16 cellular contexts compared by ENCODE assay signal in the genomic region with DNA sequence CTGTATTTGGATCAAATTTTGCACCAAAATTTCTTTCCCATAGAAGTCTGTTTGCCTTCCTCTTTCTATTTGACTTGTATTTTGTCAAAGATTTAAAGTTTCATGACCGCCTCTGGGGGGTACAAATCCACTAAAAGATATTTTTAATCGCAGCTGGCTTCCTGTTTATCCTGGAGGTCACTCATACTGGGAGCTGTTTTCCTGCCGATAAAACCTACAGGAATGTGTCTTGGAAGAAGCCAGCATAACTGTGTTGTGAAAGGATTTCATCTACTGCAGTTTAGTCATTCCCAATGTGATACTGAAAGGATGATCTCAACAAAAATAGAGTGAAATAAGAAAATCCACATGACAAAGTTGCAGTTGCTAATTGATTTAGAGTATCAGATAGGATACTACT.
DNase-seq lines count a peak whose midpoint lies in the region; ATAC-seq, FAIRE-seq and TF ChIP-seq lines count a peak whose summit lies in the region.
"Had no signal": no experiment of that assay in that cellular context is flagged by ENCODE, and none has a peak within 500 bp of the region (broad histone marks: within the 10 kb centered on the region; RNA-seq: fewer than 3 reads in every experiment).

No MANE protein-coding gene starts in this region.

- FAIRE-seq in endothelial cell of umbilical vein (lab: Jason Lieb, UNC) (peak; percentile 95), GM12891 (lab: Jason Lieb, UNC) (no peak)

- peak overlapping the region; percentile 69 for H3K9ac ChIP-seq in endothelial cell of umbilical vein (replicated peaks; ENCODE audit: extremely low read depth, insufficient read depth, low read length)

- peak overlapping the region; percentile 84 for H3K27ac ChIP-seq in endothelial cell of umbilical vein (ENCODE audit: insufficient read depth, low read depth, low read length)
- H3K27ac ChIP-seq in left lung: peak overlapping the region in 1 of 2 donors; percentile 24
- H3K27ac ChIP-seq: 22Rv1 had no signal

- H3K36me3 ChIP-seq in endothelial cell of umbilical vein (ENCODE audit: control insufficient read depth in 2 of 2, extremely low read depth in 1 of 2, insufficient read depth in 2 of 2, low read length in 2 of 2): no peaks in the 10 kb centered on the region
- no peaks in the 10 kb centered on the region for H3K36me3 ChIP-seq in left lung

- TF ChIP-seq CTCF in endothelial cell of umbilical vein (IDR thresholded peaks at IDR 0.05; ENCODE audit: extremely low read depth in 1 of 2, insufficient read depth in 1 of 2, low read depth in 1 of 2, low read length in 2 of 2) (no peak), left lung (IDR thresholded peaks at IDR 0.05) (no peak)

- H3K4me1 ChIP-seq in endothelial cell of umbilical vein (ENCODE audit: control insufficient read depth, extremely low read depth, insufficient read depth, low read length) (peaks cover 34% of the 10 kb centered on the region), left lung (no peaks in the 10 kb centered on the region)

- H3K9me3 ChIP-seq in endothelial cell of umbilical vein (replicated peaks; ENCODE audit: control insufficient read depth, insufficient read depth, low read length) (no peaks in the 10 kb centered on the region), left lung (no peaks in the 10 kb centered on the region)

- peak; percentile 1 for DNase-seq in NCI-H82 (lab: John Stamatoyannopoulos, UW)
- DNase-seq in NCI-H82 treated with DMSO at 0.1 percent for 48 hours (lab: John Stamatoyannopoulos, UW; ENCODE audit: unreplicated experiment): no peak
- peak; percentile 92 for DNase-seq in endothelial cell of umbilical vein (ENCODE audit: low read depth, low spot score)
- no peak for DNase-seq in left lung
- DNase-seq in stromal cell of bone marrow (ENCODE audit: low read depth): peak; percentile 81
- no peak for DNase-seq in activated T-cell treated with anti-CD3 and anti-CD28 coated beads, Interleukin-2, amount 50 U/mL, for 1 hour
- DNase-seq in GM12891 (ENCODE audit: insufficient read length, low spot score): no peak
- DNase-seq: activated B cell treated with CpG ODN at 0.5 μM for 24 hours; activated T-cell treated with anti-CD3 and anti-CD28 coated beads, Interleukin-2, amount 50 U/mL, for 72 hours; DMS79; head of caudate nucleus; naive B cell; NCI-H510A treated with DMSO at 0.1 percent for 48 hours had no signal

- intact Hi-C loops in endothelial cell of umbilical vein (cut with micrococcal nuclease): loop anchor here (2.0 kb wide), 1 partner anchor 287 kb away; no protein-coding TSS in a partner anchor
- intact Hi-C loops in left lung (cut with DNase I): no loop called here

- no peaks in the 10 kb centered on the region for H3K9me1 ChIP-seq in endothelial cell of umbilical vein (replicated peaks; ENCODE audit: control insufficient read depth, extremely low read depth, insufficient read depth, low read length)

- no peaks in the 10 kb centered on the region for H3K27me3 ChIP-seq in endothelial cell of umbilical vein (ENCODE audit: control insufficient read depth in 2 of 2, insufficient read depth in 2 of 2, low read length in 2 of 2)
- no peaks in the 10 kb centered on the region for H3K27me3 ChIP-seq in left lung

- dilution Hi-C loops in endothelial cell of umbilical vein (cut with MboI; ENCODE audit: extremely low pct_ligation_motif_present, low sequenced_read_pairs): no loop called here

- H3K4me2 ChIP-seq in endothelial cell of umbilical vein (ENCODE audit: insufficient read depth, low read length): peak overlapping the region; percentile 90

- ATAC-seq in left lung: peak; percentile 55
- no peak for ATAC-seq in GM19324 (IDR thresholded peaks at IDR 0.05; ENCODE audit: low FRiP score, unreplicated experiment)
- ATAC-seq: activated T-cell treated with anti-CD3 and anti-CD28 coated beads, Interleukin-2, amount 50 U/mL, for 72 hours; stimulated activated effector memory CD8-positive, alpha-beta T cell treated with anti-CD3 and anti-CD28 coated beads, Interleukin-12 subunit alpha, Interleukin-12 subunit beta, amount 100 ng/mL, for 72 hours had no signal

- H4K20me1 ChIP-seq in endothelial cell of umbilical vein (replicated peaks; ENCODE audit: control insufficient read depth, extremely low read depth, insufficient read depth, low read length): no peaks in the 10 kb centered on the region

- BruUV-seq in endothelial cell of umbilical vein (replicated peaks; lab: Mats Ljungman, UMichigan): no TSS peak

- POLR2A ChIA-PET in endothelial cell of umbilical vein (lab: Charles Lee): no interaction called here

- CTCF ChIA-PET in endothelial cell of umbilical vein (lab: Charles Lee): interaction anchor here (1.3 to 2.6 kb wide), 4 partner anchors 287 to 340 kb away, joined by 3 to 13 read pairs (median 4); no protein-coding TSS in a partner anchor

- H3K4me3 ChIP-seq in endothelial cell of umbilical vein (replicated peaks in 1 of 3; ENCODE audit: insufficient read depth in 1 of 3, low read depth in 1 of 3, low read length in 3 of 3): peak overlapping the region in 1 of 3 experiments; percentile 19
- no peak overlapping the region for H3K4me3 ChIP-seq in left lung

- H3K79me2 ChIP-seq in endothelial cell of umbilical vein (ENCODE audit: control insufficient read depth, insufficient read depth, low read length): no peaks in the 10 kb centered on the region

- peak; percentile 60 for TF ChIP-seq POLR2A in endothelial cell of umbilical vein (IDR thresholded peaks at IDR 0.05; ENCODE audit: low read depth, low read length)
- no peak for TF ChIP-seq POLR2A in GM12891 (IDR thresholded peaks at IDR 0.05; ENCODE audit: low read depth, low read length)

- peak overlapping the region; percentile 36 for H2AFZ ChIP-seq in endothelial cell of umbilical vein (ENCODE audit: low read depth, low read length)

TF ChIP-seq in endothelial cell of umbilical vein, 7 proteins besides CTCF, POLR2A, EP300 and RAD21:
- peak; percentile 84 for TF ChIP-seq POLR2AphosphoS5 (IDR thresholded peaks at IDR 0.05; ENCODE audit: insufficient read depth, low read depth, low read length)
- TF ChIP-seq MYC (IDR thresholded peaks at IDR 0.05; ENCODE audit: low read depth, low read length): no peak
- TF ChIP-seq GATA2 (IDR thresholded peaks at IDR 0.05; ENCODE audit: insufficient read depth, insufficient read length, low read depth, low read length): peak; percentile 74
- peak; percentile 42 for TF ChIP-seq JUN (IDR thresholded peaks at IDR 0.05; ENCODE audit: borderline replicate concordance, insufficient read depth, insufficient read length, low read depth)
- no peak for TF ChIP-seq FOS (IDR thresholded peaks at IDR 0.05; ENCODE audit: borderline replicate concordance, insufficient read depth, low read length)
- TF ChIP-seq, protein P1, sequence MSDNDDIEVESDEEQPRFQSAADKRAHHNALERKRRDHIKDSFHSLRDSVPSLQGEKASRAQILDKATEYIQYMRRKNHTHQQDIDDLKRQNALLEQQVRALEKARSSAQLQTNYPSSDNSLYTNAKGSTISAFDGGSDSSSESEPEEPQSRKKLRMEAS (IDR thresholded peaks at IDR 0.05; ENCODE audit: insufficient read depth, insufficient read length): no peak
- TF ChIP-seq EZH2 (IDR thresholded peaks at IDR 0.05; ENCODE audit: borderline replicate concordance, low read depth, low read length, severe bottlenecking): no peak

TF ChIP-seq in GM12891, 5 proteins besides CTCF, POLR2A, EP300 and RAD21:
- TF ChIP-seq PAX5 (IDR thresholded peaks at IDR 0.05; ENCODE audit: insufficient read depth, low read length, severe bottlenecking) (no peak), SPI1 (IDR thresholded peaks at IDR 0.05; ENCODE audit: low read depth, low read length) (no peak), TAF1 (IDR thresholded peaks at IDR 0.05; ENCODE audit: low read depth, low read length) (no peak)

Comparison
In these comparisons a context has a peak if more than half of its experiments do, and no peak if none do; other contexts are left out.
1. DNase-seq: peak in NCI-H82 (single experiment), endothelial cell of umbilical vein (single experiment) and stromal cell of bone marrow (single experiment); none in NCI-H82 treated with DMSO at 0.1 percent for 48 hours (single experiment), left lung (0 of 2), activated T-cell treated with anti-CD3 and anti-CD28 coated beads, Interleukin-2, amount 50 U/mL, for 1 hour (single experiment) and GM12891 (single experiment).